In genomic region chr12:96156211-96156610, GRCh38 we compare ENCODE assay signal across 25 cellular contexts. TPM values are rescaled to one million over a fixed set of nuclear protein-coding genes. Genes with fewer than 3 reads are reported as not detected.
DNase-seq lines count a peak whose midpoint lies in the region; ATAC-seq and TF ChIP-seq lines count a peak whose summit lies in the region.
"Had no signal": no experiment of that assay in that cellular context is flagged by ENCODE, and none has a peak within 500 bp of the region (broad histone marks: within the 10 kb centered on the region; RNA-seq: fewer than 3 reads in every experiment).

No MANE protein-coding gene starts in this region.

- H3K9me3 ChIP-seq in OCI-LY3 (ENCODE audit: insufficient read depth, low read length) = no peaks in the 10 kb centered on the region
- H3K9me3 ChIP-seq: BE2C, BLaER1 had no signal

- H3K36me3 Mint-ChIP-seq in memory B cell = no peaks in the 10 kb centered on the region
- no peaks in the 10 kb centered on the region for H3K36me3 Mint-ChIP-seq in stimulated activated naive B cell treated with anti-CD40 and anti-IgM and Interleukin-4, amounts not matched to agents 10 μg/mL and 1 μg/mL and 100 μg/mL, for 72 hours
- H3K36me3 Mint-ChIP-seq in activated naive CD4-positive, alpha-beta T cell treated with anti-CD3 and anti-CD28 coated beads, Interleukin-2, amount 50 U/mL, for 72 hours = no peaks in the 10 kb centered on the region
- H3K36me3 Mint-ChIP-seq: CD14-positive monocyte; CD4-positive, alpha-beta memory T cell; CD4-positive, CD25-positive, alpha-beta regulatory T cell; CD8-positive, alpha-beta memory T cell had no signal

- peaks cover 24% of the 10 kb centered on the region for H3K4me1 ChIP-seq in OCI-LY3 (ENCODE audit: low read length)
- H3K4me1 ChIP-seq: BE2C had no signal

- H3K9ac ChIP-seq in OCI-LY3 (ENCODE audit: low read length) = peak overlapping the region; percentile 12; the same call in 1 of the 2 replicates
- H3K9ac ChIP-seq: BLaER1 had no signal

- H4K20me1 ChIP-seq in OCI-LY3 (ENCODE audit: insufficient read depth, low read length) = no peaks in the 10 kb centered on the region
- H4K20me1 ChIP-seq: BLaER1 had no signal

- peak; percentile 34 for ATAC-seq in memory B cell (ENCODE audit: low read depth)
- ATAC-seq in stimulated activated naive B cell treated with anti-CD40 and anti-IgM and Interleukin-4, amounts not matched to agents 10 μg/mL and 1 μg/mL and 100 μg/mL, for 72 hours (replicated peaks) = peak; percentile 39 to 55
- ATAC-seq in activated naive CD4-positive, alpha-beta T cell treated with anti-CD3 and anti-CD28 coated beads, Interleukin-2, amount 50 U/mL, for 72 hours = no peak
- ATAC-seq: GM12878 had no signal

- H2AFZ ChIP-seq in OCI-LY3 (ENCODE audit: low read depth, low read length) = peak overlapping the region; percentile 59; the same call in 1 of the 2 replicates

- peak overlapping the region; percentile 48 for H3K27ac ChIP-seq in OCI-LY3 (ENCODE audit: low read length)
- H3K27ac ChIP-seq: BLaER1 had no signal

- no peaks in the 10 kb centered on the region for H3K36me3 ChIP-seq in OCI-LY3 (replicated peaks; ENCODE audit: low read depth, low read length)
- H3K36me3 ChIP-seq: BE2C, BLaER1 had no signal

- no peak overlapping the region for H3K4me3 Mint-ChIP-seq in memory B cell
- H3K4me3 Mint-ChIP-seq in stimulated activated naive B cell treated with anti-CD40 and anti-IgM and Interleukin-4, amounts not matched to agents 10 μg/mL and 1 μg/mL and 100 μg/mL, for 72 hours = no peak overlapping the region
- H3K4me3 Mint-ChIP-seq: CD14-positive monocyte; CD4-positive, alpha-beta memory T cell; CD4-positive, CD25-positive, alpha-beta regulatory T cell; CD8-positive, alpha-beta memory T cell had no signal

- peak overlapping the region; percentile 68 for H3K4me2 ChIP-seq in OCI-LY3 (ENCODE audit: low read length)
- H3K4me2 ChIP-seq: BLaER1 had no signal

- TF ChIP-seq CTCF in OCI-LY3 (IDR thresholded peaks at IDR 0.05; ENCODE audit: low read depth, low read length) = no peak

- H3K27me3 ChIP-seq in OCI-LY3 (ENCODE audit: low read depth, low read length) = no peaks in the 10 kb centered on the region
- H3K27me3 ChIP-seq: BE2C, BLaER1 had no signal

- DNase-seq in NOMO-1 treated with DMSO at 0.1 percent for 48 hours (lab: John Stamatoyannopoulos, UW; ENCODE audit: unreplicated experiment) (peak; percentile 14), NOMO-1 (lab: John Stamatoyannopoulos, UW; ENCODE audit: unreplicated experiment in 2 of 2) (no peak), memory B cell (ENCODE audit: low spot score in 2 of 2) (no peak), NCI-H345 treated with DMSO at 0.1 percent for 48 hours (lab: John Stamatoyannopoulos, UW; ENCODE audit: unreplicated experiment) (no peak)
- no peak for DNase-seq in stimulated activated naive B cell treated with anti-CD40 and anti-IgM and Interleukin-4, amounts not matched to agents 10 μg/mL and 1 μg/mL and 100 μg/mL, for 72 hours
- DNase-seq in activated naive CD4-positive, alpha-beta T cell treated with anti-CD3 and anti-CD28 coated beads, Interleukin-2, amount 50 U/mL, for 72 hours (ENCODE audit: low spot score in 2 of 2) = no peak
- DNase-seq: 8988T; ACHN; BE2C; C1 segment of cervical spinal cord; CD4-positive, alpha-beta memory T cell; CD4-positive, CD25-positive, alpha-beta regulatory T cell; CD8-positive, alpha-beta memory T cell; COR-L47; DMS 273 treated with DMSO at 0.1 percent for 48 hours; DMS153; DMS53; DMS79; DND-41; EL; GDM1 had no signal

- no peaks in the 10 kb centered on the region for H3K79me2 ChIP-seq in OCI-LY3 (ENCODE audit: low read length)

- peak overlapping the region; percentile 29; the same call in 1 of the 2 replicates for H3K4me3 ChIP-seq in OCI-LY3 (ENCODE audit: low read length)
- H3K4me3 ChIP-seq: BLaER1, GM12878 had no signal

- H3K27me3 Mint-ChIP-seq in memory B cell = no peaks in the 10 kb centered on the region
- H3K27me3 Mint-ChIP-seq in stimulated activated naive B cell treated with anti-CD40 and anti-IgM and Interleukin-4, amounts not matched to agents 10 μg/mL and 1 μg/mL and 100 μg/mL, for 72 hours = no peaks in the 10 kb centered on the region
- H3K27me3 Mint-ChIP-seq: CD4-positive, alpha-beta memory T cell; CD4-positive, CD25-positive, alpha-beta regulatory T cell had no signal

- H3K4me1 Mint-ChIP-seq in memory B cell = peaks cover 3% of the 10 kb centered on the region
- H3K4me1 Mint-ChIP-seq in stimulated activated naive B cell treated with anti-CD40 and anti-IgM and Interleukin-4, amounts not matched to agents 10 μg/mL and 1 μg/mL and 100 μg/mL, for 72 hours = peaks cover 2 to 12% of the 10 kb centered on the region in 2 donors
- H3K4me1 Mint-ChIP-seq: CD14-positive monocyte; CD8-positive, alpha-beta memory T cell had no signal

- no peak overlapping the region for H3K27ac Mint-ChIP-seq in memory B cell
- no peak overlapping the region for H3K27ac Mint-ChIP-seq in stimulated activated naive B cell treated with anti-CD40 and anti-IgM and Interleukin-4, amounts not matched to agents 10 μg/mL and 1 μg/mL and 100 μg/mL, for 72 hours
- H3K27ac Mint-ChIP-seq in activated naive CD4-positive, alpha-beta T cell treated with anti-CD3 and anti-CD28 coated beads, Interleukin-2, amount 50 U/mL, for 72 hours = no peak overlapping the region
- H3K27ac Mint-ChIP-seq: CD4-positive, alpha-beta memory T cell; CD8-positive, alpha-beta memory T cell had no signal

- H3K9me3 Mint-ChIP-seq in memory B cell = no peaks in the 10 kb centered on the region
- no peaks in the 10 kb centered on the region for H3K9me3 Mint-ChIP-seq in stimulated activated naive B cell treated with anti-CD40 and anti-IgM and Interleukin-4, amounts not matched to agents 10 μg/mL and 1 μg/mL and 100 μg/mL, for 72 hours
- no peaks in the 10 kb centered on the region for H3K9me3 Mint-ChIP-seq in activated naive CD4-positive, alpha-beta T cell treated with anti-CD3 and anti-CD28 coated beads, Interleukin-2, amount 50 U/mL, for 72 hours
- H3K9me3 Mint-ChIP-seq: CD14-positive monocyte; CD4-positive, alpha-beta memory T cell; CD8-positive, alpha-beta memory T cell had no signal

RNA-seq across cellular contexts. Expression of gene ELK3, which starts 38.0 kb away (rescaled TPM):
- total RNA-seq in activated naive CD4-positive, alpha-beta T cell treated with anti-CD3 and anti-CD28 coated beads, Interleukin-2, amount 50 U/mL, for 72 hours = 10 to 100 TPM; 10.7 to 23.1 TPM

Comparison
In these comparisons a context has a peak if more than half of its experiments do, and no peak if none do; other contexts are left out.
1. ATAC-seq: peak in memory B cell (single experiment) and stimulated activated naive B cell treated with anti-CD40 and anti-IgM and Interleukin-4, amounts not matched to agents 10 μg/mL and 1 μg/mL and 100 μg/mL, for 72 hours (2 of 2); none in activated naive CD4-positive, alpha-beta T cell treated with anti-CD3 and anti-CD28 coated beads, Interleukin-2, amount 50 U/mL, for 72 hours (0 of 2).